ENCODE assay signal across 1 cellular context in the genomic region with DNA sequence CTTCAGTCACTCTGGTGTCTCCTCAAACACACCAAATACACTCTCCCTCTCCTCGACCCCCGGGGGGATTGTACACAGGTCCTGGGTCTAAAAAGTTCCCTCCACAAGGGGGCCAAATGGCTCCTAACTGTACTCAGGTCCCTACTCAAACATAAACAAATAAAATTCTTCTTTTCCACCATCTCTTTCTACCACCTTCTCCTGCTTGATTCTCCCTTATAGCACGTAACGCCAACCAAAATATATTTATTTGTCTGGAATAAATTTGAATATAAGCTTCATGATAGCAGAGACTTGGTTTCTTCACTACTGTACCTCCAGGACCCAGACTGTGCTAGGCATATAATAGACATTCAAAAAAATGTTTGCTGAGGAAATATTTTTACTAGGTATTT.
TF ChIP-seq lines count a peak whose summit lies in the region.

No MANE protein-coding gene starts in this region.

TF ChIP-seq in K562, 482 proteins besides CTCF, POLR2A, EP300 and RAD21 (continues in another document):
- TF ChIP-seq, protein P1, sequence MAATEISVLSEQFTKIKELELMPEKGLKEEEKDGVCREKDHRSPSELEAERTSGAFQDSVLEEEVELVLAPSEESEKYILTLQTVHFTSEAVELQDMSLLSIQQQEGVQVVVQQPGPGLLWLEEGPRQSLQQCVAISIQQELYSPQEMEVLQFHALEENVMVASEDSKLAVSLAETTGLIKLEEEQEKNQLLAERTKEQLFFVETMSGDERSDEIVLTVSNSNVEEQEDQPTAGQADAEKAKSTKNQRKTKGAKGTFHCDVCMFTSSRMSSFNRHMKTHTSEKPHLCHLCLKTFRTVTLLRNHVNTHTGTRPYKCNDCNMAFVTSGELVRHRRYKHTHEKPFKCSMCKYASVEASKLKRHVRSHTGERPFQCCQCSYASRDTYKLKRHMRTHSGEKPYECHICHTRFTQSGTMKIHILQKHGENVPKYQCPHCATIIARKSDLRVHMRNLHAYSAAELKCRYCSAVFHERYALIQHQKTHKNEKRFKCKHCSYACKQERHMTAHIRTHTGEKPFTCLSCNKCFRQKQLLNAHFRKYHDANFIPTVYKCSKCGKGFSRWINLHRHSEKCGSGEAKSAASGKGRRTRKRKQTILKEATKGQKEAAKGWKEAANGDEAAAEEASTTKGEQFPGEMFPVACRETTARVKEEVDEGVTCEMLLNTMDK (IDR thresholded peaks at IDR 0.05; ENCODE audit: borderline replicate concordance, insufficient read depth, low read depth, low read length, poor library complexity, severe bottlenecking), result peak; percentile 92
- TF ChIP-seq HIVEP1 (CRISPR knock-in tag; IDR thresholded peaks at IDR 0.05), result no peak
- TF ChIP-seq ZNF780A (CRISPR knock-in tag; IDR thresholded peaks at IDR 0.05), result no peak
- TF ChIP-seq KAT8 (IDR thresholded peaks at IDR 0.05; ENCODE audit: low read depth), result no peak
- TF ChIP-seq CBX3 (IDR thresholded peaks at IDR 0.05; ENCODE audit: borderline replicate concordance in 1 of 2, low read length in 2 of 2), result 0 out of 3 replicates have a peak, but pooled peaks of 1 of the 2 experiments have one; percentile 42
- 0 out of 2 replicates have a peak, but pooled peaks have one; percentile 53 for TF ChIP-seq NFRKB (IDR thresholded peaks at IDR 0.05; ENCODE audit: low read depth)
- TF ChIP-seq ZNF696 (CRISPR knock-in tag; conservative IDR thresholded peaks at IDR 0.05), result no peak
- TF ChIP-seq POLR2B (IDR thresholded peaks at IDR 0.05; ENCODE audit: low read depth, partially characterized antibody), result no peak
- TF ChIP-seq AFF1 (IDR thresholded peaks at IDR 0.05; ENCODE audit: low read depth in 1 of 2, partially characterized antibody in 2 of 2), result peak in 1 of 2 experiments; percentile 95
- peak; percentile 78 for TF ChIP-seq MYBL2 (IDR thresholded peaks at IDR 0.05; ENCODE audit: low read depth)
- no peak for TF ChIP-seq MYBL2 (CRISPR knock-in tag; IDR thresholded peaks at IDR 0.05; ENCODE audit: borderline replicate concordance)
- TF ChIP-seq, protein P2, sequence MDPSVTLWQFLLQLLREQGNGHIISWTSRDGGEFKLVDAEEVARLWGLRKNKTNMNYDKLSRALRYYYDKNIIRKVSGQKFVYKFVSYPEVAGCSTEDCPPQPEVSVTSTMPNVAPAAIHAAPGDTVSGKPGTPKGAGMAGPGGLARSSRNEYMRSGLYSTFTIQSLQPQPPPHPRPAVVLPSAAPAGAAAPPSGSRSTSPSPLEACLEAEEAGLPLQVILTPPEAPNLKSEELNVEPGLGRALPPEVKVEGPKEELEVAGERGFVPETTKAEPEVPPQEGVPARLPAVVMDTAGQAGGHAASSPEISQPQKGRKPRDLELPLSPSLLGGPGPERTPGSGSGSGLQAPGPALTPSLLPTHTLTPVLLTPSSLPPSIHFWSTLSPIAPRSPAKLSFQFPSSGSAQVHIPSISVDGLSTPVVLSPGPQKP (CRISPR knock-in tag; IDR thresholded peaks at IDR 0.05), result no peak
- TF ChIP-seq PML (IDR thresholded peaks at IDR 0.05; ENCODE audit: low read length), result peak; percentile 52; the same call in 1 of the 2 replicates
- TF ChIP-seq MAZ (CRISPR knock-in tag; conservative IDR thresholded peaks at IDR 0.05 in 1 of 2, IDR thresholded peaks at IDR 0.05 in 1 of 2), result peak in 1 of 2 experiments; percentile 68; a peak in 2 of 4 replicates
- no peak for TF ChIP-seq ZBTB8A (IDR thresholded peaks at IDR 0.05; ENCODE audit: partially characterized antibody)
- TF ChIP-seq HLTF (IDR thresholded peaks at IDR 0.05), result peak; percentile 40; the same call in 1 of the 2 replicates
- no peak for TF ChIP-seq CBFA2T3 (IDR thresholded peaks at IDR 0.05)
- 0 out of 2 replicates have a peak, but pooled peaks have one; percentile 40 for TF ChIP-seq EHMT2 (IDR thresholded peaks at IDR 0.05)
- TF ChIP-seq ZNF445 (CRISPR knock-in tag; IDR thresholded peaks at IDR 0.05; ENCODE audit: low read depth), result no peak
- no peak for TF ChIP-seq TCF3 (CRISPR knock-in tag; IDR thresholded peaks at IDR 0.05)
- no peak for TF ChIP-seq BRD4 (IDR thresholded peaks at IDR 0.05)
- TF ChIP-seq, protein P3, sequence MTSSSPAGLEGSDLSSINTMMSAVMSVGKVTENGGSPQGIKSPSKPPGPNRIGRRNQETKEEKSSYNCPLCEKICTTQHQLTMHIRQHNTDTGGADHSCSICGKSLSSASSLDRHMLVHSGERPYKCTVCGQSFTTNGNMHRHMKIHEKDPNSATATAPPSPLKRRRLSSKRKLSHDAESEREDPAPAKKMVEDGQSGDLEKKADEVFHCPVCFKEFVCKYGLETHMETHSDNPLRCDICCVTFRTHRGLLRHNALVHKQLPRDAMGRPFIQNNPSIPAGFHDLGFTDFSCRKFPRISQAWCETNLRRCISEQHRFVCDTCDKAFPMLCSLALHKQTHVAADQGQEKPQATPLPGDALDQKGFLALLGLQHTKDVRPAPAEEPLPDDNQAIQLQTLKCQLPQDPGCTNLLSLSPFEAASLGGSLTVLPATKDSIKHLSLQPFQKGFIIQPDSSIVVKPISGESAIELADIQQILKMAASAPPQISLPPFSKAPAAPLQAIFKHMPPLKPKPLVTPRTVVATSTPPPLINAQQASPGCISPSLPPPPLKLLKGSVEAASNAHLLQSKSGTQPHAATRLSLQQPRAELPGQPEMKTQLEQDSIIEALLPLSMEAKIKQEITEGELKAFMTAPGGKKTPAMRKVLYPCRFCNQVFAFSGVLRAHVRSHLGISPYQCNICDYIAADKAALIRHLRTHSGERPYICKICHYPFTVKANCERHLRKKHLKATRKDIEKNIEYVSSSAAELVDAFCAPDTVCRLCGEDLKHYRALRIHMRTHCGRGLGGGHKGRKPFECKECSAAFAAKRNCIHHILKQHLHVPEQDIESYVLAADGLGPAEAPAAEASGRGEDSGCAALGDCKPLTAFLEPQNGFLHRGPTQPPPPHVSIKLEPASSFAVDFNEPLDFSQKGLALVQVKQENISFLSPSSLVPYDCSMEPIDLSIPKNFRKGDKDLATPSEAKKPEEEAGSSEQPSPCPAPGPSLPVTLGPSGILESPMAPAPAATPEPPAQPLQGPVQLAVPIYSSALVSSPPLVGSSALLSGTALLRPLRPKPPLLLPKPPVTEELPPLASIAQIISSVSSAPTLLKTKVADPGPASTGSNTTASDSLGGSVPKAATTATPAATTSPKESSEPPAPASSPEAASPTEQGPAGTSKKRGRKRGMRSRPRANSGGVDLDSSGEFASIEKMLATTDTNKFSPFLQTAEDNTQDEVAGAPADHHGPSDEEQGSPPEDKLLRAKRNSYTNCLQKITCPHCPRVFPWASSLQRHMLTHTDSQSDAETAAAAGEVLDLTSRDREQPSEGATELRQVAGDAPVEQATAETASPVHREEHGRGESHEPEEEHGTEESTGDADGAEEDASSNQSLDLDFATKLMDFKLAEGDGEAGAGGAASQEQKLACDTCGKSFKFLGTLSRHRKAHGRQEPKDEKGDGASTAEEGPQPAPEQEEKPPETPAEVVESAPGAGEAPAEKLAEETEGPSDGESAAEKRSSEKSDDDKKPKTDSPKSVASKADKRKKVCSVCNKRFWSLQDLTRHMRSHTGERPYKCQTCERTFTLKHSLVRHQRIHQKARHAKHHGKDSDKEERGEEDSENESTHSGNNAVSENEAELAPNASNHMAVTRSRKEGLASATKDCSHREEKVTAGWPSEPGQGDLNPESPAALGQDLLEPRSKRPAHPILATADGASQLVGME (CRISPR knock-in tag; IDR thresholded peaks at IDR 0.05), result no peak
- no peak for TF ChIP-seq HSF4 (CRISPR knock-in tag; IDR thresholded peaks at IDR 0.05; ENCODE audit: borderline replicate concordance)
- TF ChIP-seq ZBTB7A (IDR thresholded peaks at IDR 0.05; ENCODE audit: borderline replicate concordance, control insufficient read depth, low read depth, low read length), result peak; percentile 99
- TF ChIP-seq PHF21A (IDR thresholded peaks at IDR 0.05; ENCODE audit: borderline replicate concordance, low read depth), result peak; percentile 98
- peak; percentile 16 for TF ChIP-seq PRDM10 (IDR thresholded peaks at IDR 0.05; ENCODE audit: partially characterized antibody)
- TF ChIP-seq L3MBTL2 (IDR thresholded peaks at IDR 0.05), result peak; percentile 25; the same call in 1 of the 2 replicates
- no peak for TF ChIP-seq SNIP1 (IDR thresholded peaks at IDR 0.05; ENCODE audit: low read depth)
- peak; percentile 57 for TF ChIP-seq RBM25 (IDR thresholded peaks at IDR 0.05; ENCODE audit: low read depth, low read length, severe bottlenecking)
- TF ChIP-seq, protein P4, sequence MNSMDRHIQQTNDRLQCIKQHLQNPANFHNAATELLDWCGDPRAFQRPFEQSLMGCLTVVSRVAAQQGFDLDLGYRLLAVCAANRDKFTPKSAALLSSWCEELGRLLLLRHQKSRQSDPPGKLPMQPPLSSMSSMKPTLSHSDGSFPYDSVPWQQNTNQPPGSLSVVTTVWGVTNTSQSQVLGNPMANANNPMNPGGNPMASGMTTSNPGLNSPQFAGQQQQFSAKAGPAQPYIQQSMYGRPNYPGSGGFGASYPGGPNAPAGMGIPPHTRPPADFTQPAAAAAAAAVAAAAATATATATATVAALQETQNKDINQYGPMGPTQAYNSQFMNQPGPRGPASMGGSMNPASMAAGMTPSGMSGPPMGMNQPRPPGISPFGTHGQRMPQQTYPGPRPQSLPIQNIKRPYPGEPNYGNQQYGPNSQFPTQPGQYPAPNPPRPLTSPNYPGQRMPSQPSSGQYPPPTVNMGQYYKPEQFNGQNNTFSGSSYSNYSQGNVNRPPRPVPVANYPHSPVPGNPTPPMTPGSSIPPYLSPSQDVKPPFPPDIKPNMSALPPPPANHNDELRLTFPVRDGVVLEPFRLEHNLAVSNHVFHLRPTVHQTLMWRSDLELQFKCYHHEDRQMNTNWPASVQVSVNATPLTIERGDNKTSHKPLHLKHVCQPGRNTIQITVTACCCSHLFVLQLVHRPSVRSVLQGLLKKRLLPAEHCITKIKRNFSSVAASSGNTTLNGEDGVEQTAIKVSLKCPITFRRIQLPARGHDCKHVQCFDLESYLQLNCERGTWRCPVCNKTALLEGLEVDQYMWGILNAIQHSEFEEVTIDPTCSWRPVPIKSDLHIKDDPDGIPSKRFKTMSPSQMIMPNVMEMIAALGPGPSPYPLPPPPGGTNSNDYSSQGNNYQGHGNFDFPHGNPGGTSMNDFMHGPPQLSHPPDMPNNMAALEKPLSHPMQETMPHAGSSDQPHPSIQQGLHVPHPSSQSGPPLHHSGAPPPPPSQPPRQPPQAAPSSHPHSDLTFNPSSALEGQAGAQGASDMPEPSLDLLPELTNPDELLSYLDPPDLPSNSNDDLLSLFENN (IDR thresholded peaks at IDR 0.05; ENCODE audit: low read depth in 2 of 2, low read length in 2 of 2), result no peak
- TF ChIP-seq DPF2 (IDR thresholded peaks at IDR 0.05), result peak; percentile 43; the same call in 1 of the 2 replicates
- TF ChIP-seq CHCHD3 (CRISPR knock-in tag; IDR thresholded peaks at IDR 0.05), result no peak
- no peak for TF ChIP-seq HNRNPUL1 (IDR thresholded peaks at IDR 0.05; ENCODE audit: low read length)
- TF ChIP-seq ZNF717 (CRISPR knock-in tag; IDR thresholded peaks at IDR 0.05), result no peak
- peak; percentile 59; the same call in 1 of the 2 replicates for TF ChIP-seq TEAD4 (IDR thresholded peaks at IDR 0.05; ENCODE audit: low read length)
- no peak for TF ChIP-seq TEAD4 (CRISPR knock-in tag; IDR thresholded peaks at IDR 0.05; ENCODE audit: borderline replicate concordance)
- no peak for TF ChIP-seq RBBP5 (IDR thresholded peaks at IDR 0.05; ENCODE audit: borderline replicate concordance, insufficient read depth, low read length, poor library complexity, severe bottlenecking)
